Comparison of ENCODE assay signal across 10 cellular contexts in the genomic region with DNA sequence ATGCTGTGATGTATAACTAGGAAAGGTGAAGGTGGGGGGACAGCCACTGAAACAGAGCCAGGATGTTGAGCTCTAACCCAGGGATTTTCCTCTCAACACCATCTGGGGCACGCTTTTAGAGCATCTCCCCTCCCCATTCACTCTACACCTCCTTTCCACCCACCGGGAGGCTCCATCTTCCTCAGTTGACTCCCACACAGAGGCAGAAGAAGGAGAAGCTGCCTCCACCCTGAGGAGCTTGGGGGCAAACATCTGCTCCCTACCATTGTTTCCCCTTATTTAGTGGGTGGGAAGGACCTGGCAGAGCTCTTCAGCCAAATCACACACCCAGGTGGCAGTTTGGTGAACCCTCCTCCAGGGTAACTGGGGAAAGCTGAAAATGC.
"Had no signal": no experiment of that assay in that cellular context is flagged by ENCODE, and none has a peak within 500 bp of the region (broad histone marks: within the 10 kb centered on the region; RNA-seq: fewer than 3 reads in every experiment).

No MANE protein-coding gene starts in this region.

- H3K79me2 ChIP-seq: parathyroid adenoma had no signal

- H2AFZ ChIP-seq: parathyroid adenoma had no signal

- H3K27ac Mint-ChIP-seq: T-helper 2 cell treated with Interferon-gamma antibody and Interleukin-4, amounts not matched to agents 5 μg/mL and 100 μg/mL, for 36 hours had no signal

- H3K36me3 ChIP-seq: thyroid gland had no signal

- H3K9ac ChIP-seq: parathyroid adenoma had no signal

- H3K9me3 ChIP-seq: thyroid gland had no signal

- H3K27ac ChIP-seq: parathyroid adenoma, thyroid gland had no signal

- H3K36me3 Mint-ChIP-seq: stimulated activated effector memory CD8-positive, alpha-beta T cell treated with anti-CD3 and anti-CD28 coated beads, Interleukin-12 subunit alpha, Interleukin-12 subunit beta, amount 100 ng/mL, for 72 hours had no signal

- H3K4me3 Mint-ChIP-seq: neural crest cell; stimulated activated effector memory CD8-positive, alpha-beta T cell treated with anti-CD3 and anti-CD28 coated beads, Interleukin-12 subunit alpha, Interleukin-12 subunit beta, amount 100 ng/mL, for 72 hours; T-helper 2 cell treated with Interferon-gamma antibody and Interleukin-4, amounts not matched to agents 5 μg/mL and 100 μg/mL, for 36 hours had no signal

- H3K9me3 Mint-ChIP-seq: neural crest cell; stimulated activated effector memory CD8-positive, alpha-beta T cell treated with anti-CD3 and anti-CD28 coated beads, Interleukin-12 subunit alpha, Interleukin-12 subunit beta, amount 100 ng/mL, for 72 hours; T-helper 2 cell treated with Interferon-gamma antibody and Interleukin-4, amounts not matched to agents 5 μg/mL and 100 μg/mL, for 36 hours had no signal

- H3K27me3 ChIP-seq: thyroid gland had no signal

- H3K4me3 ChIP-seq: lung, thyroid gland had no signal

- H3K4me1 ChIP-seq: parathyroid adenoma had no signal

- DNase-seq: activated CD4-positive, alpha-beta T cell treated with anti-CD3 and anti-CD28 coated beads, Interleukin-2, amount 50 U/mL, for 1 hour; activated naive CD4-positive, alpha-beta T cell treated with Interleukin-2 at 50 U/mL for 16 hours; effector memory CD4-positive, alpha-beta T cell; foreskin melanocyte; thyroid gland had no signal
